ENCODE assay signal across 8 cellular contexts in genomic region chr5:31531888-31532710, GRCh38. TPM values are rescaled to one million over a fixed set of nuclear protein-coding genes. Genes with fewer than 3 reads are reported as not detected.
DNase-seq lines count a peak whose midpoint lies in the region; ATAC-seq and TF ChIP-seq lines count a peak whose summit lies in the region.

C5orf22 (plus strand) TSS chr5:31532301; CDS start chr5:31532393, 92 bp downstream.
DROSHA (minus strand) TSS chr5:31532093; CDS start chr5:31529059, 3,034 bp downstream.

- H3K4me1 Mint-ChIP-seq in activated T-cell treated with anti-CD3 and anti-CD28 coated beads, Interleukin-2, amount 50 U/mL, for 24 hours (ENCODE audit: low read depth), result peaks cover 53% of the 10 kb centered on the region

- ATAC-seq in GM21717 (IDR thresholded peaks at IDR 0.05; ENCODE audit: unreplicated experiment) (peak; percentile 97), esophagus mucosa (peak; percentile 99)

- H3K4me3 ChIP-seq in muscle layer of colon (ENCODE audit: low read depth in 1 of 2, low read length in 2 of 2), result peak within 1 kb of the TSS; percentile 75 to 86

- H3K9me3 Mint-ChIP-seq in activated T-cell treated with anti-CD3 and anti-CD28 coated beads, Interleukin-2, amount 50 U/mL, for 24 hours, result no peaks in the 10 kb centered on the region

- H3K9me3 ChIP-seq in muscle layer of colon (ENCODE audit: low read length), result no peaks in the 10 kb centered on the region

- peaks cover 33% of the 10 kb centered on the region for H3K36me3 ChIP-seq in muscle layer of colon (ENCODE audit: insufficient read depth, low read length)

- H3K4me3 Mint-ChIP-seq in activated T-cell treated with anti-CD3 and anti-CD28 coated beads, Interleukin-2, amount 50 U/mL, for 24 hours, result peak within 1 kb of the TSS; percentile 94

- H3K9ac ChIP-seq in muscle layer of colon (ENCODE audit: low read length), result peak within 1 kb of the TSS; percentile 50

- H3K27ac ChIP-seq in muscle layer of colon (ENCODE audit: low read depth, low read length), result peak within 1 kb of the TSS; percentile 71

- peak within 1 kb of the TSS; percentile 98 for H3K27ac Mint-ChIP-seq in activated T-cell treated with anti-CD3 and anti-CD28 coated beads, Interleukin-2, amount 50 U/mL, for 24 hours

- no peaks in the 10 kb centered on the region for H3K27me3 Mint-ChIP-seq in activated T-cell treated with anti-CD3 and anti-CD28 coated beads, Interleukin-2, amount 50 U/mL, for 24 hours

- peaks cover 94% of the 10 kb centered on the region for H3K36me3 Mint-ChIP-seq in activated T-cell treated with anti-CD3 and anti-CD28 coated beads, Interleukin-2, amount 50 U/mL, for 24 hours (ENCODE audit: low read depth)

- H3K4me1 ChIP-seq in muscle layer of colon (ENCODE audit: insufficient read depth, low read length), result peaks cover 22% of the 10 kb centered on the region

- DNase-seq in DMS53 treated with DMSO at 0.1 percent for 48 hours (lab: John Stamatoyannopoulos, UW; ENCODE audit: unreplicated experiment) (peak; percentile 88), KBM-7 (peak; percentile 97)
- peak; percentile 94 for DNase-seq in activated T-cell treated with anti-CD3 and anti-CD28 coated beads, Interleukin-2, amount 50 U/mL, for 24 hours
- peak; percentile 86 for DNase-seq in stimulated activated CD8-positive, alpha-beta memory T cell treated with anti-CD3 and anti-CD28 coated beads, Interleukin-7, amount 100 ng/mL, for 24 hours (ENCODE audit: low read depth)

- H3K27me3 ChIP-seq in muscle layer of colon (ENCODE audit: control insufficient read depth in 1 of 2, insufficient read depth in 2 of 2, low read length in 2 of 2), result no peaks in the 10 kb centered on the region

- in situ Hi-C loops in KBM-7 (cut with MboI; ENCODE audit: low pct_unique_long_range_greater_than_20kb, low sequenced_read_pairs), result no loop called here

TF ChIP-seq in PFSK-1, 5 proteins besides CTCF, POLR2A, EP300 and RAD21:
- TF ChIP-seq POLR2AphosphoS5 (IDR thresholded peaks at IDR 0.05; ENCODE audit: low read depth, low read length) (peak; percentile 85), SIN3A (IDR thresholded peaks at IDR 0.05; ENCODE audit: borderline replicate concordance, insufficient read depth, low read length) (peak; percentile 72; the same call in 1 of the 2 replicates), FOXP2 (optimal IDR thresholded peaks at IDR 0.05; ENCODE audit: borderline replicate concordance, extremely low read depth, extremely low read length, insufficient read depth) (peak; percentile 32), REST (IDR thresholded peaks at IDR 0.05; ENCODE audit: insufficient read depth in 1 of 2, low read depth in 2 of 2, low read length in 2 of 2) (no peak), TAF1 (IDR thresholded peaks at IDR 0.05; ENCODE audit: borderline replicate concordance, insufficient read depth, low read length) (peak; percentile 77; the same call in 1 of the 2 replicates)

RNA-seq across cellular contexts. Expression of gene C5orf22, which starts in this region (rescaled TPM):
- 11.7 TPM for polyA plus RNA-seq in PFSK-1 (2012; ENCODE audit: insufficient read length, low read depth)
- 14.7 TPM for total RNA-seq in esophagus mucosa

RNA-seq across cellular contexts. Expression of gene DROSHA, which starts in this region (rescaled TPM):
- 25.8 TPM for polyA plus RNA-seq in PFSK-1 (2012; ENCODE audit: insufficient read length, low read depth)
- total RNA-seq in esophagus mucosa, result 36.5 TPM

Comparison
In these comparisons a context has a peak if more than half of its experiments do, and no peak if none do; other contexts are left out.
1. Peak in every context shown above with its lines: DNase-seq, ATAC-seq, H3K4me3 ChIP-seq and H3K27ac ChIP-seq.